In the genomic region with DNA sequence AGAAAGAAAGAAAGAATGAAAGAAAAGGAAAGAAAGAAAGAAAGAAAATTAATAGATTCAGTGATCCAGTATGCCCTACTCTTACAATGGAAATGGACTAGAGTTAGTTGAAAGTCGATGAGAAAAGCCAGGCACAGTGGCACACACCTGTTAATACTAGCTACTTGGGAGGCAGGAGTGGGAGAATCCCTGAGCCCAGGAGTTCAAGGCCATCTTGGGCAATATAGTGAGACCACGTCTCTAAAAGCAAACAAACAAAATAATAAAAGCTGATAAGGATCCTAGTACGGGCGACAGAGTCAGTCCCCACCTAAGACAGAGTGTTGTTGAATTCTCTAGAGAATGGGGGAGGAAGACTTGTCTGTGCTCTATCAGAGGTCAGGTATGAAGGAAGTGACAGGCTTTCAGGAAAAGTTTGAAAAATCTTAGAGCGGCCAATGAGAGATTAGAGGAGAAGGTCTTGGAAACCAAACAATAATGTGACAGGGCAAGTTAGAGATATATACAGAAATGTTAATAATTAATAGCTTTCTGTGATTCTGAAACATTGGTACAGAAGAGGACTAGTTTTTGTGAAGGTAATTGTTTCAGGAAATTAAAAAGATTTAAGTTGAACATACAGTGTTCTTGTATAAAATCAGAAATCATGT, we compare ENCODE assay signal across 22 cellular contexts.
"Had no signal": no experiment of that assay in that cellular context is flagged by ENCODE, and none has a peak within 500 bp of the region (broad histone marks: within the 10 kb centered on the region; RNA-seq: fewer than 3 reads in every experiment).

No MANE protein-coding gene starts in this region.

- H3K27ac ChIP-seq: coronary artery, foreskin keratinocyte, neural progenitor cell, ovary, prostate gland, testis, tibial nerve had no signal

- H3K27me3 Mint-ChIP-seq: stimulated activated naive B cell treated with anti-CD40 and anti-IgM and Interleukin-4, amounts not matched to agents 10 μg/mL and 1 μg/mL and 100 μg/mL, for 72 hours; stimulated activated naive CD8-positive, alpha-beta T cell treated with anti-CD3 and anti-CD28 coated beads, Interleukin-15, amount 100 ng/mL, for 72 hours had no signal

- H3K4me1 ChIP-seq: foreskin keratinocyte, prostate gland, testis, tibial nerve had no signal

- H3K4me2 ChIP-seq: neural progenitor cell had no signal

- H3K9me3 Mint-ChIP-seq: endodermal cell; neural progenitor cell; stimulated activated naive B cell treated with anti-CD40 and anti-IgM and Interleukin-4, amounts not matched to agents 10 μg/mL and 1 μg/mL and 100 μg/mL, for 72 hours; stimulated activated naive CD8-positive, alpha-beta T cell treated with anti-CD3 and anti-CD28 coated beads, Interleukin-15, amount 100 ng/mL, for 72 hours had no signal

- FAIRE-seq: endothelial cell of umbilical vein had no signal

- H3K9me3 ChIP-seq: ovary, prostate gland, testis, tibial nerve had no signal

- ATAC-seq: left lobe of liver; natural killer cell; sciatic nerve; stimulated activated naive B cell treated with anti-CD40 and anti-IgM and Interleukin-4, amounts not matched to agents 10 μg/mL and 1 μg/mL and 100 μg/mL, for 72 hours; stimulated activated naive CD8-positive, alpha-beta T cell treated with anti-CD3 and anti-CD28 coated beads, Interleukin-15, amount 100 ng/mL, for 72 hours had no signal

- H3K4me1 Mint-ChIP-seq: endodermal cell; natural killer cell; neural progenitor cell; stimulated activated naive B cell treated with anti-CD40 and anti-IgM and Interleukin-4, amounts not matched to agents 10 μg/mL and 1 μg/mL and 100 μg/mL, for 72 hours; stimulated activated naive CD8-positive, alpha-beta T cell treated with anti-CD3 and anti-CD28 coated beads, Interleukin-15, amount 100 ng/mL, for 72 hours had no signal

- H3K4me3 Mint-ChIP-seq: endodermal cell; natural killer cell; neural progenitor cell; stimulated activated naive B cell treated with anti-CD40 and anti-IgM and Interleukin-4, amounts not matched to agents 10 μg/mL and 1 μg/mL and 100 μg/mL, for 72 hours; stimulated activated naive CD8-positive, alpha-beta T cell treated with anti-CD3 and anti-CD28 coated beads, Interleukin-15, amount 100 ng/mL, for 72 hours had no signal

- H3K36me3 Mint-ChIP-seq: natural killer cell; stimulated activated naive B cell treated with anti-CD40 and anti-IgM and Interleukin-4, amounts not matched to agents 10 μg/mL and 1 μg/mL and 100 μg/mL, for 72 hours had no signal

- H3K27ac Mint-ChIP-seq: endodermal cell; natural killer cell; neural progenitor cell; stimulated activated naive B cell treated with anti-CD40 and anti-IgM and Interleukin-4, amounts not matched to agents 10 μg/mL and 1 μg/mL and 100 μg/mL, for 72 hours; stimulated activated naive CD8-positive, alpha-beta T cell treated with anti-CD3 and anti-CD28 coated beads, Interleukin-15, amount 100 ng/mL, for 72 hours had no signal

- DNase-seq: effector CD4-positive, alpha-beta T cell; endodermal cell; erythroblast; foreskin keratinocyte; kidney; mammary epithelial cell; natural killer cell; nucleus accumbens; ovary; retina; stimulated activated CD4-positive, alpha-beta T cell treated with anti-CD3 and anti-CD28 coated beads, Interleukin-2, amount 100 ng/mL, for 24 hours; stimulated activated CD4-positive, alpha-beta T cell treated with anti-CD3 and anti-CD28 coated beads, Interleukin-4, amount 100 ng/mL, for 4 hours; stimulated activated naive B cell treated with anti-CD40 and anti-IgM and Interleukin-4, amounts not matched to agents 10 μg/mL and 1 μg/mL and 100 μg/mL, for 72 hours; stimulated activated naive CD8-positive, alpha-beta T cell treated with anti-CD3 and anti-CD28 coated beads, Interleukin-15, amount 100 ng/mL, for 72 hours; testis had no signal

- H3K4me3 ChIP-seq: coronary artery, neural progenitor cell, ovary, prostate gland, testis, tibial nerve had no signal
